Comparison of ENCODE assay signal across 17 cellular contexts in the genomic region with DNA sequence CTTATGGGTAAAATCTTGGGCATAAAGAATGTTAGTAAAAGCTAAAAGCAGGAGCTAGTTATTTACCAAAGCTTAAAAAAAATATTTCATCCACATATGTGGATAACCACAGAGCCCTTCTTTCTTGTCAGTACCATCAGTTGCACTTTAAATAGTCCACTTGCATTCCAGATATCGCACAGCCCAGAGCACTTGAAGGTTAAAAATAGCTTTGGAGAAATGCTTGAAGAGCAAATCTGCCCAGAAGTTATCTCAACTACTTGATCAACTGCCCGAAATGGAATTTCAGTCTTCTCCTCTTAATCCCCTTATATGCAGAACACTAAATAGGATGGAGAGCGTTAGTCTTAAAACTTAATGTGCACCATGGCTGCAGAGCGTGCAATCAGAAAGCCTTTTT.
"Had no signal": no experiment of that assay in that cellular context is flagged by ENCODE, and none has a peak within 500 bp of the region (broad histone marks: within the 10 kb centered on the region; RNA-seq: fewer than 3 reads in every experiment).

No MANE protein-coding gene starts in this region.

- H3K4me3 ChIP-seq: coronary artery, ovary, upper lobe of left lung had no signal

- H3K4me1 Mint-ChIP-seq: activated naive CD8-positive, alpha-beta T cell treated with anti-CD3 and anti-CD28 coated beads, Interleukin-2, amount 50 U/mL, for 24 hours; memory B cell; stimulated activated naive B cell treated with anti-CD40 and anti-IgM and Interleukin-4, amounts not matched to agents 10 μg/mL and 1 μg/mL and 100 μg/mL, for 72 hours; T-cell had no signal

- H3K4me1 ChIP-seq: upper lobe of left lung had no signal

- H3K27ac Mint-ChIP-seq: activated CD8-positive, alpha-beta T cell treated with anti-CD3 and anti-CD28 coated beads, Interleukin-2, amount 10 ng/mL, durations not matched to agents 7 days and 5 days; activated naive CD8-positive, alpha-beta T cell treated with anti-CD3 and anti-CD28 coated beads, Interleukin-2, amount 50 U/mL, for 24 hours; memory B cell; stimulated activated naive B cell treated with anti-CD40 and anti-IgM and Interleukin-4, amounts not matched to agents 10 μg/mL and 1 μg/mL and 100 μg/mL, for 72 hours; T-cell had no signal

- H3K27me3 ChIP-seq: ovary, upper lobe of left lung had no signal

- H3K27me3 Mint-ChIP-seq: activated naive CD8-positive, alpha-beta T cell treated with anti-CD3 and anti-CD28 coated beads, Interleukin-2, amount 50 U/mL, for 24 hours; memory B cell; stimulated activated naive B cell treated with anti-CD40 and anti-IgM and Interleukin-4, amounts not matched to agents 10 μg/mL and 1 μg/mL and 100 μg/mL, for 72 hours; T-cell had no signal

- DNase-seq: activated CD4-positive, alpha-beta T cell treated with anti-CD3 and anti-CD28 coated beads for 4 hours; activated CD8-positive, alpha-beta memory T cell treated with anti-CD3 and anti-CD28 coated beads, Interleukin-2, amount 50 U/mL, for 48 hours; activated CD8-positive, alpha-beta T cell treated with anti-CD3 and anti-CD28 coated beads, Interleukin-2, amount 10 ng/mL, durations not matched to agents 7 days and 5 days; activated naive CD8-positive, alpha-beta T cell treated with anti-CD3 and anti-CD28 coated beads, Interleukin-2, amount 50 U/mL, for 24 hours; central memory CD4-positive, alpha-beta T cell; effector CD8-positive, alpha-beta T cell; ovary; retina; stimulated activated CD4-positive, alpha-beta T cell treated with anti-CD3 and anti-CD28 coated beads, Interleukin-2, amount 100 ng/mL, for 24 hours; stimulated activated naive B cell treated with anti-CD40 and anti-IgM and Interleukin-4, amounts not matched to agents 10 μg/mL and 1 μg/mL and 100 μg/mL, for 72 hours; substantia nigra; T-cell; T1000; upper lobe of left lung; WERI-Rb-1 had no signal

- H3K27ac ChIP-seq: coronary artery, ovary, upper lobe of left lung, WERI-Rb-1 had no signal

- ATAC-seq: activated CD8-positive, alpha-beta T cell treated with anti-CD3 and anti-CD28 coated beads, Interleukin-2, amount 10 ng/mL, durations not matched to agents 7 days and 5 days; activated naive CD8-positive, alpha-beta T cell treated with anti-CD3 and anti-CD28 coated beads, Interleukin-2, amount 50 U/mL, for 24 hours; stimulated activated naive B cell treated with anti-CD40 and anti-IgM and Interleukin-4, amounts not matched to agents 10 μg/mL and 1 μg/mL and 100 μg/mL, for 72 hours; T-cell had no signal

- H3K4me3 Mint-ChIP-seq: activated CD8-positive, alpha-beta T cell treated with anti-CD3 and anti-CD28 coated beads, Interleukin-2, amount 10 ng/mL, durations not matched to agents 7 days and 5 days; activated naive CD8-positive, alpha-beta T cell treated with anti-CD3 and anti-CD28 coated beads, Interleukin-2, amount 50 U/mL, for 24 hours; memory B cell; stimulated activated naive B cell treated with anti-CD40 and anti-IgM and Interleukin-4, amounts not matched to agents 10 μg/mL and 1 μg/mL and 100 μg/mL, for 72 hours; T-cell had no signal

- H3K36me3 ChIP-seq: ovary had no signal

- H3K9me3 Mint-ChIP-seq: activated naive CD8-positive, alpha-beta T cell treated with anti-CD3 and anti-CD28 coated beads, Interleukin-2, amount 50 U/mL, for 24 hours; memory B cell; stimulated activated naive B cell treated with anti-CD40 and anti-IgM and Interleukin-4, amounts not matched to agents 10 μg/mL and 1 μg/mL and 100 μg/mL, for 72 hours; T-cell had no signal

- H3K9me3 ChIP-seq: ovary, upper lobe of left lung had no signal
